In the genomic region with DNA sequence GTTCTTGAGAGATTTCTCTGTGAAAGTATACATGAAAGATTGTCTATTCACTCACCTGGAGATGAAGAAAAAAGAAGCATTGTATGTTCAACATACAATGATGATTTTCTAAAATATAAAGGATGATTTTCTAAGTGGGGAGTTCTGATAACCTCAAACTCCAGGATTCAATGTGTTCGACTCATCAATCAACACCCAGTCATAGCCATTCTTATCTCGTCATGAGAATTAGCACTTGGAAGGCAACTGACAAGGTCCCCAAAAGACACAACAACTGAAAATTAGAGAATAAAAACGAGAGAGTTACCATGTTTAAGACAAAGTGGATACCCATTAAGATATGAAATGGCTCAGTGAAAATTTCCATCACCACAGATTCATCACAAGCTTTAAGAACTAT, we compare ENCODE assay signal across 6 cellular contexts.
"Had no signal": no experiment of that assay in that cellular context is flagged by ENCODE, and none has a peak within 500 bp of the region (broad histone marks: within the 10 kb centered on the region; RNA-seq: fewer than 3 reads in every experiment).

No MANE protein-coding gene starts in this region.

- H3K27ac ChIP-seq: HL-60, KMS-11 had no signal

- H3K4me2 ChIP-seq: KMS-11 had no signal

- ATAC-seq: HepG2 had no signal

- FAIRE-seq: HepG2, HTR-8/SVneo had no signal

- H3K9ac ChIP-seq: KMS-11 had no signal

- DNase-seq: KBM-7, KG1 had no signal
